ENCODE assay signal across 11 cellular contexts in the genomic region with DNA sequence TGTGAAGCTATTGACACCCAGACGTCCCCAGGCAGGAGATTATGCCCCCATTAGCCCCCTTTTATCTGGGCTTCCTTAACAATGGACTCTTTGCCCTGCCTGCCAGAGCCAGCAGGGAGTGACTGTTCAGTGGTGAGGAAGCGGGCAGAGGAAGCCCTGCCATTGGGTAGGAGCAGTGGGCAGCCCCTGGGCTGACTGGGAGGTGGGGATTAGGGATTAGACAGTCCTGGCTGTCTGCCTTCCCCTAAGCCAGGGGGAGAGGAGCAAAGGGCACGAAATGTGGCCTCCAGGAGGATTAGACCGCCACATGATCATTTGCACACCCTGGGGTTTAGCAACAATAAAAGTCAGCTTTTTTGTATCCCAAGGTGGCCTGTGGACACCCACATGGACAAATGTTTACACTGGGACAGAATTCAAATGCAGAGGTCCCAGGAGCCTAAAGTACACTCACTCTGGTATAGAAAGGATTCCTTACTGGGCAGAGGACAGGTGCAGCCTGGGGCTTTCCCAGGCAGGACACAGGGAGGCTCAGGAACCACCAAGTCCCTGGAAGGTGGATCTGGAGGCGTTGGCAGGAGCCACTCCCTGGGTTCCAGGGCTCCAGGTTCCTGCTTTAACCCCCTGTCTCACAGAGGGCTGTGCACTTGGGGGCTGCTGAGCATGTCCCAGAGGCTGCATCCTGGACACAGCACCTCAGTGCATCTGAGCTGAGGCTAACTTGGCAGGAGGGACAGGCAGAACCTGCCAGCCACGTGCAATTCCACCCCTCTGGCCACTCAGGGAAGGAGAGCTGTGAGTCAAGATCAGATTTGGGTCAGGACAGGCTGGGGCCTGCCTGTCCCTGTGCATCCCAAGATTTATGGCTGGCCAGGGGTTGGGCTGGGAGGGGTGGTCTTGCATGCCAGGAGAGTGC. TPM values are rescaled to one million over a fixed set of nuclear protein-coding genes. Genes with fewer than 3 reads are reported as not detected.
DNase-seq lines count a peak whose midpoint lies in the region; ATAC-seq and TF ChIP-seq lines count a peak whose summit lies in the region.
"Had no signal": no experiment of that assay in that cellular context is flagged by ENCODE, and none has a peak within 500 bp of the region (broad histone marks: within the 10 kb centered on the region; RNA-seq: fewer than 3 reads in every experiment).

No MANE protein-coding gene starts in this region.

- intact Hi-C loops in gastrocnemius medialis (cut with DNase I; ENCODE audit: low total_unique reads) (loop anchor here (2.0 kb wide), 1 partner anchor 29 kb away; the partner anchor contains the start of gene SAMM50), sciatic nerve (cut with DNase I) (no loop called here)

- CTCF ChIA-PET in SK-N-SH (lab: Yijun Ruan, JAX): interaction anchor here (1.0 to 4.6 kb wide), 3 partner anchors 20 to 30 kb away, joined by 3 to 23 read pairs (median 7); partner anchors contain the start of gene SAMM50

- no peaks in the 10 kb centered on the region for H3K79me2 ChIP-seq in SK-N-SH (ENCODE audit: insufficient read depth)

- DNase-seq in SK-N-SH: no peak
- DNase-seq in SK-MEL-5 (ENCODE audit: low read depth, low spot score): peak; percentile 82
- peak; percentile 38 for DNase-seq in glomerular visceral epithelial cell (ENCODE audit: extremely low spot score)
- peak; percentile 56 to 68 for DNase-seq in gastrocnemius medialis
- DNase-seq in sciatic nerve (ENCODE audit: low spot score): no peak
- no peak for DNase-seq in mesenteric fat pad (ENCODE audit: low spot score)
- no peak for DNase-seq in stimulated activated CD4-positive, alpha-beta T cell treated with anti-CD3 and anti-CD28 coated beads, Interleukin-1b, Interleukin-23, amount 100 ng/mL, for 48 hours
- DNase-seq: dermis blood vessel endothelial cell, Kasumi-1, uterus had no signal

- TF ChIP-seq EP300 in SK-N-SH (IDR thresholded peaks at IDR 0.05; ENCODE audit: borderline replicate concordance in 1 of 2, low read depth in 1 of 2, low read length in 1 of 2): no peak

- H3K4me2 ChIP-seq in SK-N-SH: peak overlapping the region; percentile 96; the same call in 1 of the 2 replicates

- in situ Hi-C loops in SK-MEL-5 (cut with HindIII; ENCODE audit: low pct_unique_long_range_greater_than_20kb, low sequenced_read_pairs) (no loop called here), gastrocnemius medialis (cut with MboI; ENCODE audit: low sequenced_read_pairs in 4 of 4) (no loop called here)

- no peak for TF ChIP-seq RAD21 in SK-N-SH (IDR thresholded peaks at IDR 0.05; ENCODE audit: low read length)

- POLR2A ChIA-PET in SK-N-SH (lab: Yijun Ruan, JAX): no interaction called here

- no peaks in the 10 kb centered on the region for H3K9me2 ChIP-seq in SK-N-SH

- TF ChIP-seq POLR2A in gastrocnemius medialis (IDR thresholded peaks at IDR 0.05): peak; percentile 42 to 44

- 76% methylated on average over 4 of the region's 6 CpGs for WGBS in SK-N-SH (ENCODE audit: low lambda C conversion rate)

- H3K27me3 ChIP-seq in SK-N-SH (ENCODE audit: insufficient read depth) (no peaks in the 10 kb centered on the region), gastrocnemius medialis (peaks cover 0 to 7% (median 0%) of the 10 kb centered on the region in 3 donors)
- H3K27me3 ChIP-seq: uterus had no signal

- H4K20me1 ChIP-seq in SK-N-SH (ENCODE audit: insufficient read depth): no peaks in the 10 kb centered on the region

- H3K36me3 ChIP-seq in SK-N-SH (replicated peaks in 1 of 2; ENCODE audit: control insufficient read depth in 1 of 2, insufficient read depth in 2 of 2, low read length in 1 of 2) (peaks cover 0 to 4% of the 10 kb centered on the region in 2 experiments), gastrocnemius medialis (no peaks in the 10 kb centered on the region)
- H3K36me3 ChIP-seq: uterus had no signal

- no peak for TF ChIP-seq CTCF in SK-N-SH (IDR thresholded peaks at IDR 0.05)
- no peak for TF ChIP-seq CTCF in gastrocnemius medialis (IDR thresholded peaks at IDR 0.05 in 4 of 5, conservative IDR thresholded peaks at IDR 0.05 in 1 of 5)

- H3K4me1 ChIP-seq in SK-N-SH (ENCODE audit: control insufficient read depth in 1 of 2, insufficient read depth in 2 of 2, low read depth in 1 of 2, low read length in 1 of 2): peaks cover 15 to 16% of the 10 kb centered on the region in 2 experiments; a peak in 3 of 4 replicates
- H3K4me1 ChIP-seq in gastrocnemius medialis: peaks cover 7 to 24% of the 10 kb centered on the region in 2 donors
- H3K4me1 ChIP-seq: uterus had no signal

- H3K9me3 ChIP-seq in SK-N-SH (no peaks in the 10 kb centered on the region), gastrocnemius medialis (no peaks in the 10 kb centered on the region)
- H3K9me3 ChIP-seq: uterus had no signal

- no peaks in the 10 kb centered on the region for H3F3A ChIP-seq in SK-N-SH (replicated peaks; ENCODE audit: insufficient read depth)

- ATAC-seq in SK-N-SH treated with all-trans-retinoic acid at 6 μM for 48 hours (no peak), gastrocnemius medialis (peak; percentile 59 to 72), sciatic nerve (no peak)

- no peak overlapping the region for H2AFZ ChIP-seq in SK-N-SH (ENCODE audit: low read depth)

- H3K4me3 ChIP-seq in SK-N-SH (ENCODE audit: low read depth in 2 of 2, low read length in 1 of 2) (no peak overlapping the region; a peak in 1 of 4 replicates), gastrocnemius medialis (no peak overlapping the region)
- H3K4me3 ChIP-seq: uterus had no signal

- H3K9ac ChIP-seq in SK-N-SH: no peak overlapping the region

- H3K27ac ChIP-seq in SK-N-SH (ENCODE audit: low read depth in 2 of 2, low read length in 1 of 2) (no peak overlapping the region), gastrocnemius medialis (peak overlapping the region; percentile 47 to 76 (median 55))
- H3K27ac ChIP-seq: uterus had no signal

TF ChIP-seq in SK-N-SH, 30 proteins besides CTCF, POLR2A, EP300 and RAD21 (continues in another document):
- no peak for TF ChIP-seq MEF2A (IDR thresholded peaks at IDR 0.05; ENCODE audit: borderline replicate concordance, low read depth)
- TF ChIP-seq POLR2AphosphoS5 (IDR thresholded peaks at IDR 0.05; ENCODE audit: low read depth, low read length): no peak
- TF ChIP-seq RXRA (IDR thresholded peaks at IDR 0.05; ENCODE audit: borderline replicate concordance, low read depth): no peak
- TF ChIP-seq EZH2phosphoT487 (IDR thresholded peaks at IDR 0.05; ENCODE audit: borderline replicate concordance, low read depth): no peak
- no peak for TF ChIP-seq SMC3 (IDR thresholded peaks at IDR 0.05; ENCODE audit: low read depth, low read length)
- TF ChIP-seq RCOR1 (IDR thresholded peaks at IDR 0.05; ENCODE audit: low read length): no peak
- TF ChIP-seq FOXJ3 (CRISPR knock-in tag; IDR thresholded peaks at IDR 0.05): no peak
- TF ChIP-seq MXI1 (IDR thresholded peaks at IDR 0.05; ENCODE audit: low read depth, low read length): no peak
- no peak for TF ChIP-seq GATA2 (CRISPR knock-in tag; IDR thresholded peaks at IDR 0.05)
- TF ChIP-seq CHD2 (IDR thresholded peaks at IDR 0.05; ENCODE audit: low read length, partially characterized antibody): no peak
- no peak for TF ChIP-seq TAF1 (IDR thresholded peaks at IDR 0.05; ENCODE audit: borderline replicate concordance, low read depth, low read length)

TF ChIP-seq in SK-N-SH treated with all-trans-retinoic acid at 6 μM for 48 hours, 23 proteins besides CTCF, POLR2A, EP300 and RAD21 (continues in another document):
- TF ChIP-seq TCF4 (CRISPR knock-in tag; IDR thresholded peaks at IDR 0.05; ENCODE audit: borderline replicate concordance): no peak
- no peak for TF ChIP-seq CSDC2 (CRISPR knock-in tag; IDR thresholded peaks at IDR 0.05)
- no peak for TF ChIP-seq CREB5 (CRISPR knock-in tag; IDR thresholded peaks at IDR 0.05; ENCODE audit: low read depth)
- no peak for TF ChIP-seq ZNF70 (CRISPR knock-in tag; IDR thresholded peaks at IDR 0.05)
- TF ChIP-seq GLIS3 (CRISPR knock-in tag; IDR thresholded peaks at IDR 0.05): no peak

RNA-seq across cellular contexts. Expression of gene PNPLA3, which starts 2.1 kb away (rescaled TPM):
- 2.4 and 3.2 TPM in 2 replicates for polyA plus RNA-seq in SK-N-SH (2012; rRNA removed)
- polyA plus RNA-seq in SK-N-SH (2012; cell fraction: cytosol; rRNA removed): 1.2 and 1.9 TPM in 2 replicates
- 11.1 and 13.7 TPM in 2 replicates for polyA plus RNA-seq in SK-N-SH (2012; cell fraction: nucleus; rRNA removed)
- total RNA-seq in SK-MEL-5 (2014; rRNA removed; shearing (Covaris generic)): 11.1 and 12.5 TPM in 2 replicates
- polyA plus RNA-seq in SK-MEL-5 (2015; cell fraction: cytosol; rRNA removed): 12.0 and 20.3 TPM in 2 replicates
- 62.4 and 98.6 TPM in 2 replicates for polyA plus RNA-seq in SK-MEL-5 (2015; cell fraction: nucleus; rRNA removed)
- total RNA-seq in gastrocnemius medialis (1 to 10 TPM in 2 of 4 donors, under 1 TPM in 1, not detected in 1; 0.58 to 2.3 (median 1.4) TPM), sciatic nerve (7.8 TPM), mesenteric fat pad (0.93 TPM)

RNA-seq across cellular contexts. Expression of gene SAMM50, which starts 29.6 kb away (rescaled TPM):
- 46.7 and 49.6 TPM in 2 replicates for polyA plus RNA-seq in SK-N-SH (2012; rRNA removed)
- polyA plus RNA-seq in SK-N-SH (2012; cell fraction: cytosol; rRNA removed): 46.2 and 46.7 TPM in 2 replicates
- 28.3 and 45.0 TPM in 2 replicates for polyA plus RNA-seq in SK-N-SH (2012; cell fraction: nucleus; rRNA removed)
- total RNA-seq in SK-MEL-5 (2014; rRNA removed; shearing (Covaris generic)): 94.8 and 103 TPM in 2 replicates
- 117 and 122 TPM in 2 replicates for polyA plus RNA-seq in SK-MEL-5 (2015; cell fraction: cytosol; rRNA removed)
- 88.2 and 98.0 TPM in 2 replicates for polyA plus RNA-seq in SK-MEL-5 (2015; cell fraction: nucleus; rRNA removed)
- 100 to 1,000 TPM in 1 of 4 donors, 10 to 100 TPM in 3; 67.4 to 104 (median 72.0) TPM for total RNA-seq in gastrocnemius medialis
- 28.0 TPM for total RNA-seq in sciatic nerve
- total RNA-seq in mesenteric fat pad: 49.4 TPM

RNA-seq across cellular contexts. Expression of gene PNPLA5, which starts 33.9 kb away (rescaled TPM):
- not detected in 2 replicates for polyA plus RNA-seq in SK-N-SH (2012; rRNA removed)
- not detected in 2 replicates for polyA plus RNA-seq in SK-N-SH (2012; cell fraction: cytosol; rRNA removed)
- polyA plus RNA-seq in SK-N-SH (2012; cell fraction: nucleus; rRNA removed): not detected in 2 replicates
- not detected in 2 replicates for total RNA-seq in SK-MEL-5 (2014; rRNA removed; shearing (Covaris generic))
- not detected in 2 replicates for polyA plus RNA-seq in SK-MEL-5 (2015; cell fraction: cytosol; rRNA removed)
- polyA plus RNA-seq in SK-MEL-5 (2015; cell fraction: nucleus; rRNA removed): not detected in 2 replicates
- not detected for total RNA-seq in gastrocnemius medialis
- total RNA-seq in sciatic nerve: not detected
- total RNA-seq in mesenteric fat pad: not detected
- total RNA-seq: dermis blood vessel endothelial cell, uterus had no signal

Comparison
In these comparisons a context has a peak if more than half of its experiments do, and no peak if none do; other contexts are left out.
1. DNase-seq: peak in SK-MEL-5 (single experiment), glomerular visceral epithelial cell (single experiment) and gastrocnemius medialis (2 of 2); none in SK-N-SH (single experiment), sciatic nerve (single experiment), mesenteric fat pad (single experiment) and stimulated activated CD4-positive, alpha-beta T cell treated with anti-CD3 and anti-CD28 coated beads, Interleukin-1b, Interleukin-23, amount 100 ng/mL, for 48 hours (single experiment).
2. H3K27ac ChIP-seq: peak in gastrocnemius medialis (4 of 4); none in SK-N-SH (0 of 2).
3. ATAC-seq: peak in gastrocnemius medialis (2 of 2); none in SK-N-SH treated with all-trans-retinoic acid at 6 μM for 48 hours (single experiment) and sciatic nerve (single experiment).